In the genomic region with DNA sequence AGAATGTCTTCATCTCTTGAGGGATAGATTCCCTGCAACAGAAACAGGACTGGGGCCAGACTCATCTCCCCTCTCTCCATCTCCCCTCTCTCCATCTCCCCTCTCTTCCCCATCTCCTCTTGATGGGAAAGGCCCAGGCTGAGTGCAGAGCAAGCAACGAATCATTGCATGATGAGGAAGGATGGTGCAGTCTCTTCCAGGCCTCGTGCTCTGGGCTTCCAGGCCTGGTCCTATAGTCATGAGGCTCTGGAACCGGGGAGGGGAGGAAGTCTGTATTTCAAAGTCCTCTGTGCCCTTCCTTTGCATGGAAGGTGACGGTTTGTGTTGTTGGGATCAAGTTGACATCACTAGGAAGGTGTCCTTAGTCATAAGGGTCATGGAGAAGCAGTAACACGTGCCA, we compare ENCODE assay signal across 1 cellular context.
TF ChIP-seq lines count a peak whose summit lies in the region.

No MANE protein-coding gene starts in this region.

TF ChIP-seq in IMR-90, 13 proteins besides CTCF, POLR2A, EP300 and RAD21 (continued from another document):
- TF ChIP-seq FOS (IDR thresholded peaks at IDR 0.05; ENCODE audit: low read depth, low read length) (no peak), SMC3 (IDR thresholded peaks at IDR 0.05; ENCODE audit: low read depth, low read length) (no peak), CEBPB (IDR thresholded peaks at IDR 0.05; ENCODE audit: low read depth, low read length) (no peak), MAFK (IDR thresholded peaks at IDR 0.05; ENCODE audit: low read depth, low read length) (no peak), NFE2L2 (IDR thresholded peaks at IDR 0.05; ENCODE audit: low read depth, low read length) (no peak), MXI1 (IDR thresholded peaks at IDR 0.05; ENCODE audit: borderline replicate concordance, low read depth, low read length) (no peak), CHD1 (IDR thresholded peaks at IDR 0.05; ENCODE audit: low read depth, low read length) (no peak), RCOR1 (IDR thresholded peaks at IDR 0.05; ENCODE audit: insufficient replicate concordance, low read length) (no peak)
- TF ChIP-seq, protein P1, sequence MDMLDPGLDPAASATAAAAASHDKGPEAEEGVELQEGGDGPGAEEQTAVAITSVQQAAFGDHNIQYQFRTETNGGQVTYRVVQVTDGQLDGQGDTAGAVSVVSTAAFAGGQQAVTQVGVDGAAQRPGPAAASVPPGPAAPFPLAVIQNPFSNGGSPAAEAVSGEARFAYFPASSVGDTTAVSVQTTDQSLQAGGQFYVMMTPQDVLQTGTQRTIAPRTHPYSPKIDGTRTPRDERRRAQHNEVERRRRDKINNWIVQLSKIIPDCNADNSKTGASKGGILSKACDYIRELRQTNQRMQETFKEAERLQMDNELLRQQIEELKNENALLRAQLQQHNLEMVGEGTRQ (IDR thresholded peaks at IDR 0.05; ENCODE audit: low read depth, low read length), result no peak
